ENCODE assay signal across 2 cellular contexts in genomic region chr20:3045042-3045815, GRCh38.
TF ChIP-seq lines count a peak whose summit lies in the region.

No MANE protein-coding gene starts in this region.

TF ChIP-seq in HEK293T, 16 proteins besides CTCF, POLR2A, EP300 and RAD21:
- TF ChIP-seq NFRKB (IDR thresholded peaks at IDR 0.05): no peak
- no peak for TF ChIP-seq TARDBP (IDR thresholded peaks at IDR 0.05)
- no peak for TF ChIP-seq SUZ12 (IDR thresholded peaks at IDR 0.05)
- TF ChIP-seq ELF4 (IDR thresholded peaks at IDR 0.05): no peak
- no peak for TF ChIP-seq ZNF384 (IDR thresholded peaks at IDR 0.05)
- TF ChIP-seq CTBP1 (IDR thresholded peaks at IDR 0.05; ENCODE audit: borderline replicate concordance): no peak
- no peak for TF ChIP-seq FOXA1 (IDR thresholded peaks at IDR 0.05)
- TF ChIP-seq ARNT (IDR thresholded peaks at IDR 0.05): no peak
- no peak for TF ChIP-seq SP1 (IDR thresholded peaks at IDR 0.05)
- TF ChIP-seq FOXM1 (IDR thresholded peaks at IDR 0.05; ENCODE audit: borderline replicate concordance): no peak

TF ChIP-seq in HepG2, 621 proteins besides CTCF, POLR2A, EP300 and RAD21 (continues in another document):
- peak; percentile 89 for TF ChIP-seq SMYD3 (CRISPR knock-in tag; IDR thresholded peaks at IDR 0.05)
- peak; percentile 63; the same call in 1 of the 2 replicates for TF ChIP-seq CAMTA2 (CRISPR knock-in tag; IDR thresholded peaks at IDR 0.05; ENCODE audit: borderline replicate concordance)
- 0 out of 2 replicates have a peak, but pooled peaks have one; percentile 7 for TF ChIP-seq ZNF7 (CRISPR knock-in tag; IDR thresholded peaks at IDR 0.05)
- peak; percentile 83; the same call in 1 of the 2 replicates for TF ChIP-seq ZNF441 (CRISPR knock-in tag; IDR thresholded peaks at IDR 0.05; ENCODE audit: borderline replicate concordance)
- TF ChIP-seq GATAD2A (CRISPR knock-in tag; IDR thresholded peaks at IDR 0.05): peak; percentile 7; the same call in 1 of the 2 replicates
- TF ChIP-seq AHDC1 (CRISPR knock-in tag; IDR thresholded peaks at IDR 0.05; ENCODE audit: borderline replicate concordance): 0 out of 2 replicates have a peak, but pooled peaks have one; percentile 45
- TF ChIP-seq SNAPC2 (CRISPR knock-in tag; IDR thresholded peaks at IDR 0.05): peak; percentile 97; the same call in 1 of the 2 replicates
- 0 out of 2 replicates have a peak, but pooled peaks have one; percentile 78 for TF ChIP-seq NAIF1 (CRISPR knock-in tag; IDR thresholded peaks at IDR 0.05; ENCODE audit: borderline replicate concordance)
- 0 out of 2 replicates have a peak, but pooled peaks have one; percentile 79 for TF ChIP-seq DDIT3 (CRISPR knock-in tag; IDR thresholded peaks at IDR 0.05)
- TF ChIP-seq ZBTB21 (CRISPR knock-in tag; IDR thresholded peaks at IDR 0.05): no peak; the same call in 1 of the 2 replicates
- TF ChIP-seq THAP7 (CRISPR knock-in tag; IDR thresholded peaks at IDR 0.05): peak; percentile 44; the same call in 1 of the 2 replicates
- TF ChIP-seq MIER3 (CRISPR knock-in tag; IDR thresholded peaks at IDR 0.05; ENCODE audit: borderline replicate concordance): 0 out of 2 replicates have a peak, but pooled peaks have one; percentile 7
- TF ChIP-seq ZNF776 (CRISPR knock-in tag; IDR thresholded peaks at IDR 0.05): no peak; the same call in 1 of the 2 replicates
- peak; percentile 44; the same call in 1 of the 2 replicates for TF ChIP-seq GFI1 (CRISPR knock-in tag; IDR thresholded peaks at IDR 0.05; ENCODE audit: borderline replicate concordance)
- peak; percentile 55; the same call in 1 of the 2 replicates for TF ChIP-seq ZNF510 (CRISPR knock-in tag; IDR thresholded peaks at IDR 0.05; ENCODE audit: low read depth)
- TF ChIP-seq HIC2 (CRISPR knock-in tag; IDR thresholded peaks at IDR 0.05; ENCODE audit: low read depth): 0 out of 2 replicates have a peak, but pooled peaks have one; percentile 6
- TF ChIP-seq THYN1 (CRISPR knock-in tag; IDR thresholded peaks at IDR 0.05; ENCODE audit: borderline replicate concordance, low read depth): peak; percentile 99; the same call in 1 of the 2 replicates
- no peak for TF ChIP-seq AKNA (CRISPR knock-in tag; IDR thresholded peaks at IDR 0.05; ENCODE audit: borderline replicate concordance)
- TF ChIP-seq ZFP37 (CRISPR knock-in tag; IDR thresholded peaks at IDR 0.05; ENCODE audit: borderline replicate concordance): peak; percentile 8; the same call in 1 of the 2 replicates
- peak; percentile 9; the same call in 1 of the 2 replicates for TF ChIP-seq SIX4 (CRISPR knock-in tag; IDR thresholded peaks at IDR 0.05)
- TF ChIP-seq ZNF550 (CRISPR knock-in tag; IDR thresholded peaks at IDR 0.05; ENCODE audit: borderline replicate concordance): peak; percentile 12; the same call in 1 of the 2 replicates
- TF ChIP-seq ZBTB34 (CRISPR knock-in tag; IDR thresholded peaks at IDR 0.05): 0 out of 2 replicates have a peak, but pooled peaks have one; percentile 72
- TF ChIP-seq TMF1 (CRISPR knock-in tag; IDR thresholded peaks at IDR 0.05; ENCODE audit: low read depth): peak; percentile 49
- TF ChIP-seq HNF4G (IDR thresholded peaks at IDR 0.05; ENCODE audit: borderline replicate concordance, low read depth, low read length): no peak
- no peak for TF ChIP-seq HNF4G (CRISPR knock-in tag; IDR thresholded peaks at IDR 0.05; ENCODE audit: borderline replicate concordance, low read depth)
- no peak for TF ChIP-seq NKX3-1 (CRISPR knock-in tag; IDR thresholded peaks at IDR 0.05)
- TF ChIP-seq IRX3 (CRISPR knock-in tag; IDR thresholded peaks at IDR 0.05; ENCODE audit: borderline replicate concordance, low read depth): 0 out of 2 replicates have a peak, but pooled peaks have one; percentile 59
- 0 out of 2 replicates have a peak, but pooled peaks have one; percentile 23 for TF ChIP-seq ZNF205 (CRISPR knock-in tag; IDR thresholded peaks at IDR 0.05)
- no peak for TF ChIP-seq PRDM15 (CRISPR knock-in tag; IDR thresholded peaks at IDR 0.05)
- TF ChIP-seq TEAD2 (CRISPR knock-in tag; IDR thresholded peaks at IDR 0.05): no peak
- TF ChIP-seq MZF1 (CRISPR knock-in tag; IDR thresholded peaks at IDR 0.05; ENCODE audit: borderline replicate concordance): peak; percentile 70; the same call in 1 of the 2 replicates
- peak; percentile 16; the same call in 1 of the 2 replicates for TF ChIP-seq RBAK (CRISPR knock-in tag; IDR thresholded peaks at IDR 0.05)
- TF ChIP-seq SIN3A (IDR thresholded peaks at IDR 0.05; ENCODE audit: borderline replicate concordance, low read depth, low read length): no peak
- TF ChIP-seq TGIF2 (CRISPR knock-in tag; IDR thresholded peaks at IDR 0.05): 0 out of 2 replicates have a peak, but pooled peaks have one; percentile 2
- 0 out of 2 replicates have a peak, but pooled peaks have one; percentile 5 for TF ChIP-seq SAFB2 (CRISPR knock-in tag; IDR thresholded peaks at IDR 0.05; ENCODE audit: borderline replicate concordance, low read depth)
